In genomic region chr2:10777111-10777841, GRCh38 we compare ENCODE assay signal across 17 cellular contexts. TPM values are rescaled to one million over a fixed set of nuclear protein-coding genes. Genes with fewer than 3 reads are reported as not detected.
DNase-seq lines count a peak whose midpoint lies in the region; ATAC-seq and TF ChIP-seq lines count a peak whose summit lies in the region.
"Had no signal": no experiment of that assay in that cellular context is flagged by ENCODE, and none has a peak within 500 bp of the region (broad histone marks: within the 10 kb centered on the region; RNA-seq: fewer than 3 reads in every experiment).

No MANE protein-coding gene starts in this region.

- TF ChIP-seq CTCF in H9 (conservative IDR thresholded peaks at IDR 0.05) (no peak), spleen (IDR thresholded peaks at IDR 0.05 in 8 of 11, conservative IDR thresholded peaks at IDR 0.05 in 3 of 11) (no peak)

- H3K14ac ChIP-seq in H9 (ENCODE audit: insufficient read depth, low read length) = no peak overlapping the region; the same call in 1 of the 2 replicates
- H3K14ac ChIP-seq in mesenchymal stem cell (ENCODE audit: low read length in 2 of 2) = no peak overlapping the region

- peaks cover 4 to 11% of the 10 kb centered on the region in 2 experiments; a peak in 3 of 4 replicates for H3K4me1 Mint-ChIP-seq in H9

- WGBS in H9 (ENCODE audit: extremely low coverage, insufficient read length, low lambda C conversion rate) = no CpG with 5 or more reads among the region's 26 CpGs
- 94% methylated on average over 26 of the region's 26 CpGs for WGBS in mesenchymal stem cell
- WGBS in spleen, 5 donors = 89 to 94% (median 92%) methylated on average over 25 to 26 of the region's 26 CpGs

- H3T11ph ChIP-seq in H9 (ENCODE audit: low read length) = no peak overlapping the region

- peak overlapping the region in 4 of 11 experiments; percentile 1 to 54 (median 14); a peak in 2 of 22 replicates for H3K9ac ChIP-seq in BLaER1 treated with 17β-estradiol and CSF1 and Interleukin-3, amounts not matched to agents 10 nM and 100 nM
- H3K9ac ChIP-seq in H9 (ENCODE audit: extremely low read depth, insufficient read length, low read length) = no peak overlapping the region
- no peak overlapping the region for H3K9ac ChIP-seq in mesenchymal stem cell (ENCODE audit: low read length)

- intact Hi-C loops in spleen (cut with DNase I; ENCODE audit: low total_unique reads) = no loop called here

- H3K4ac ChIP-seq in H9 (ENCODE audit: low read depth, low read length) (no peak overlapping the region), mesenchymal stem cell (ENCODE audit: low read depth in 1 of 2, low read length in 2 of 2) (no peak overlapping the region)

- H2BK15ac ChIP-seq in H9 (ENCODE audit: low read depth, low read length) (no peak overlapping the region), mesenchymal stem cell (ENCODE audit: low read depth, poor library complexity, severe bottlenecking) (no peak overlapping the region)

- H3K4me2 ChIP-seq in BLaER1 treated with 17β-estradiol and CSF1 and Interleukin-3, amounts not matched to agents 10 nM and 100 nM = peak overlapping the region in 7 of 11 experiments; percentile 14 to 46 (median 25); a peak in 9 of 22 replicates
- H3K4me2 ChIP-seq in H9 (ENCODE audit: insufficient read depth, insufficient read length, low read length) = no peak overlapping the region
- H3K4me2 ChIP-seq in mesenchymal stem cell (ENCODE audit: low read length, poor library complexity, severe bottlenecking) = no peak overlapping the region
- H3K4me2 ChIP-seq: PC-9 had no signal

- H3K27ac Mint-ChIP-seq in H9 = peak overlapping the region in 2 of 3 experiments; percentile 40 to 68; a peak in 3 of 7 replicates

- H4K91ac ChIP-seq in H9 (ENCODE audit: insufficient read length, low read depth, low read length) = no peak overlapping the region
- peak overlapping the region; percentile 9 for H4K91ac ChIP-seq in mesenchymal stem cell (ENCODE audit: low read length)

- no peak overlapping the region for H3K4me3 ChIP-seq in BLaER1 treated with 17β-estradiol and CSF1 and Interleukin-3, amounts not matched to agents 10 nM and 100 nM
- H3K4me3 ChIP-seq in mesenchymal stem cell (ENCODE audit: insufficient read depth in 1 of 2, low read depth in 1 of 2, low read length in 2 of 2) (no peak overlapping the region), spleen (no peak overlapping the region)
- H3K4me3 ChIP-seq: PC-9, SK-N-MC had no signal

- no peak overlapping the region for H2AK5ac ChIP-seq in H9 (ENCODE audit: insufficient read length, low read length)
- H2AK5ac ChIP-seq in mesenchymal stem cell (ENCODE audit: low read length, severe bottlenecking) = no peak overlapping the region

- H3K23me2 ChIP-seq in H9 (ENCODE audit: insufficient read length, low read depth, low read length, poor library complexity, severe bottlenecking) = no peaks in the 10 kb centered on the region

- H3K18ac ChIP-seq in H9 (ENCODE audit: insufficient read length, low read depth, low read length) = no peak overlapping the region
- H3K18ac ChIP-seq in mesenchymal stem cell (ENCODE audit: low read depth in 1 of 2, low read length in 2 of 2) = no peak overlapping the region

- H4K8ac ChIP-seq in H9 (replicated peaks; ENCODE audit: insufficient read length, low read depth, low read length) (no peak overlapping the region), mesenchymal stem cell (ENCODE audit: low read length) (no peak overlapping the region)

- H2BK20ac ChIP-seq in H9 (ENCODE audit: low read depth, low read length, poor library complexity, severe bottlenecking) = no peak overlapping the region

- no peak overlapping the region for H2BK12ac ChIP-seq in H9 (ENCODE audit: insufficient read length, low read depth, low read length)
- no peak overlapping the region for H2BK12ac ChIP-seq in mesenchymal stem cell (ENCODE audit: low read length in 2 of 2)

- peaks cover 12 to 27% (median 24%) of the 10 kb centered on the region in 3 experiments; a peak in 6 of 7 replicates for H3K36me3 Mint-ChIP-seq in H9 (ENCODE audit: insufficient read depth in 1 of 3, low read depth in 3 of 3)

- peak overlapping the region in 2 of 11 experiments; percentile 1 to 49; a peak in 1 of 22 replicates for H3K27ac ChIP-seq in BLaER1 treated with 17β-estradiol and CSF1 and Interleukin-3, amounts not matched to agents 10 nM and 100 nM
- H3K27ac ChIP-seq in H9 (ENCODE audit: insufficient read length, low read depth, low read length) (no peak overlapping the region), mesenchymal stem cell (ENCODE audit: low read length, poor library complexity, severe bottlenecking) (no peak overlapping the region), spleen (no peak overlapping the region)
- H3K27ac ChIP-seq: C4-2B, HL-60, PC-9, SK-N-MC had no signal

- H2BK5ac ChIP-seq in H9 (ENCODE audit: insufficient read length, low read length) (no peak overlapping the region), mesenchymal stem cell (ENCODE audit: low read depth, low read length, poor library complexity, severe bottlenecking) (no peak overlapping the region)

- peaks cover 44 to 63% (median 53%) of the 10 kb centered on the region in 11 experiments for H3K36me3 ChIP-seq in BLaER1 treated with 17β-estradiol and CSF1 and Interleukin-3, amounts not matched to agents 10 nM and 100 nM
- peaks cover 35 to 60% of the 10 kb centered on the region in 2 experiments for H3K36me3 ChIP-seq in mesenchymal stem cell (ENCODE audit: control insufficient read depth in 1 of 2, insufficient read depth in 2 of 2, low read depth in 1 of 2, low read length in 2 of 2)
- peaks cover 0 to 58% (median 42%) of the 10 kb centered on the region in 6 donors for H3K36me3 ChIP-seq in spleen

- peaks cover 0 to 49% (median 44%) of the 10 kb centered on the region in 10 experiments; a peak in 13 of 20 replicates for H3K4me1 ChIP-seq in BLaER1 treated with 17β-estradiol and CSF1 and Interleukin-3, amounts not matched to agents 10 nM and 100 nM
- H3K4me1 ChIP-seq in H9 (ENCODE audit: insufficient read depth, low read length) (no peaks in the 10 kb centered on the region), mesenchymal stem cell (ENCODE audit: control insufficient read depth, insufficient read depth, low read depth, low read length) (peaks cover 3% of the 10 kb centered on the region), spleen (peaks cover 0 to 5% (median 0%) of the 10 kb centered on the region in 6 donors)

- H3K9me3 Mint-ChIP-seq in H9 = no peaks in the 10 kb centered on the region; a peak in 1 of 5 replicates

- peaks cover 51 to 92% (median 79%) of the 10 kb centered on the region in 11 experiments; a peak in 21 of 22 replicates for H4K20me1 ChIP-seq in BLaER1 treated with 17β-estradiol and CSF1 and Interleukin-3, amounts not matched to agents 10 nM and 100 nM
- H4K20me1 ChIP-seq in H9 (ENCODE audit: control insufficient read depth, insufficient read depth, insufficient read length) = no peaks in the 10 kb centered on the region

- no peak for TF ChIP-seq POLR2A in spleen (IDR thresholded peaks at IDR 0.05)

- H2BK120ac ChIP-seq in H9 (ENCODE audit: low read depth, low read length, poor library complexity, severe bottlenecking) (no peak overlapping the region), mesenchymal stem cell (ENCODE audit: low read depth, low read length) (no peak overlapping the region)

- no peaks in the 10 kb centered on the region for H3K27me3 ChIP-seq in BLaER1 treated with 17β-estradiol and CSF1 and Interleukin-3, amounts not matched to agents 10 nM and 100 nM
- H3K27me3 ChIP-seq in H9 (ENCODE audit: insufficient read depth, low read length) (no peaks in the 10 kb centered on the region), mesenchymal stem cell (ENCODE audit: control insufficient read depth in 1 of 2, insufficient read depth in 1 of 2, low read length in 2 of 2) (no peaks in the 10 kb centered on the region), spleen (replicated peaks in 1 of 7) (no peaks in the 10 kb centered on the region)

- no peak for DNase-seq in H9
- no peak for DNase-seq in mesenchymal stem cell
- DNase-seq in spleen = peak; percentile 49
- DNase-seq: COR-L47, KG1, NCI-H1092, NCI-H345, NCI-H69, PC-9 had no signal

- H3K79me1 ChIP-seq in H9 (ENCODE audit: insufficient read depth, low read depth, low read length, poor library complexity, severe bottlenecking) = no peaks in the 10 kb centered on the region
- H3K79me1 ChIP-seq in mesenchymal stem cell (replicated peaks; ENCODE audit: low read length, poor library complexity, severe bottlenecking) = peaks cover 22% of the 10 kb centered on the region

- H4K5ac ChIP-seq in H9 (ENCODE audit: insufficient read length, low read depth, low read length) = no peak overlapping the region

- H3K23ac ChIP-seq in H9 (ENCODE audit: insufficient read length, low read depth, low read length) = no peak overlapping the region
- no peak overlapping the region for H3K23ac ChIP-seq in mesenchymal stem cell (ENCODE audit: low read length in 2 of 2)

- peaks cover 3% of the 10 kb centered on the region; the same call in 1 of the 2 replicates for H3K27me3 Mint-ChIP-seq in H9 (ENCODE audit: low read depth)

- no peak overlapping the region for H3K56ac ChIP-seq in H9 (ENCODE audit: insufficient read length, low read depth, low read length)

- H3K4me3 Mint-ChIP-seq in H9 = no peak overlapping the region

- H3K9me3 ChIP-seq in BLaER1 treated with 17β-estradiol and CSF1 and Interleukin-3, amounts not matched to agents 10 nM and 100 nM (replicated peaks in 1 of 11) = no peaks in the 10 kb centered on the region
- H3K9me3 ChIP-seq in H9 (ENCODE audit: control insufficient read depth, low read depth, low read length) (no peaks in the 10 kb centered on the region), mesenchymal stem cell (ENCODE audit: control insufficient read depth, low read length) (no peaks in the 10 kb centered on the region), spleen (no peaks in the 10 kb centered on the region)

- no peak overlapping the region for H2AFZ ChIP-seq in H9 (ENCODE audit: low read length)
- H2AFZ ChIP-seq in mesenchymal stem cell (ENCODE audit: low read depth, low read length) = no peak overlapping the region
- H2AFZ ChIP-seq: PC-9 had no signal

- ATAC-seq in GM19452 (IDR thresholded peaks at IDR 0.05; ENCODE audit: unreplicated experiment) (no peak), HG02571 (IDR thresholded peaks at IDR 0.05; ENCODE audit: unreplicated experiment) (no peak), GM18861 (IDR thresholded peaks at IDR 0.05; ENCODE audit: unreplicated experiment) (no peak)

- H3K79me2 ChIP-seq in H9 (ENCODE audit: insufficient read depth, low read length) = no peaks in the 10 kb centered on the region

RNA-seq across cellular contexts. Expression of gene PDIA6, which starts 35.3 kb away (rescaled TPM):
- total RNA-seq in H9 (2021) = 296 and 301 TPM in 2 replicates
- polyA plus RNA-seq in mesenchymal stem cell (2013, experiment 1 of 2) = 406 TPM
- polyA plus RNA-seq in mesenchymal stem cell (2013, experiment 2 of 2) = 415 TPM
- total RNA-seq in spleen = 100 to 1,000 TPM; 100 to 164 (median 131) TPM
- 10 to 100 TPM; 29.7 to 60.5 (median 56.0) TPM for polyA plus RNA-seq in spleen

RNA-seq across cellular contexts. Expression of gene ATP6V1C2, which starts 55.8 kb away (rescaled TPM):
- total RNA-seq in H9 (2021) (0.72 and 1.2 TPM in 2 replicates), spleen (1 to 10 TPM in 2 of 7 donors, under 1 TPM in 2, not detected in 3; 0.23 to 9.2 (median 0.93) TPM)
- polyA plus RNA-seq in mesenchymal stem cell (2013, experiment 1 of 2) = 0.07 TPM
- polyA plus RNA-seq in mesenchymal stem cell (2013, experiment 2 of 2) = 0.07 TPM
- under 1 TPM; 0.45 to 0.70 (median 0.54) TPM for polyA plus RNA-seq in spleen
- total RNA-seq: M059J, PC-9 had no signal

Comparison
In these comparisons a context has a peak if more than half of its experiments do, and no peak if none do; other contexts are left out.
1. H3K4me2 ChIP-seq: peak in BLaER1 treated with 17β-estradiol and CSF1 and Interleukin-3, amounts not matched to agents 10 nM and 100 nM (7 of 11); none in H9 (single experiment) and mesenchymal stem cell (single experiment).